Comparison of ENCODE assay signal across 36 cellular contexts in genomic region chr9:136156216-136157120, GRCh38. TPM values are rescaled to one million over a fixed set of nuclear protein-coding genes. Genes with fewer than 3 reads are reported as not detected.
"Had no signal": no experiment of that assay in that cellular context is flagged by ENCODE, and none has a peak within 500 bp of the region (broad histone marks: within the 10 kb centered on the region; RNA-seq: fewer than 3 reads in every experiment).

No MANE protein-coding gene starts in this region.

- H3K27ac ChIP-seq: colonic mucosa, esophagus squamous epithelium, ovary, suprapubic skin, transverse colon, upper lobe of right lung, vagina had no signal

- ATAC-seq: left lobe of liver; mucosa of descending colon; natural killer cell treated with Interleukin-12 subunit alpha and Interleukin-12 subunit beta and Interleukin-15 and Interleukin-18, amount 100 ng/mL, for 72 hours; sciatic nerve; stimulated activated naive CD8-positive, alpha-beta T cell treated with anti-CD3 and anti-CD28 coated beads, Interleukin-15, amount 100 ng/mL, for 72 hours; upper lobe of right lung had no signal

- H3K4me1 Mint-ChIP-seq: immature natural killer cell; naive B cell; stimulated activated naive CD8-positive, alpha-beta T cell treated with anti-CD3 and anti-CD28 coated beads, Interleukin-15, amount 100 ng/mL, for 72 hours had no signal

- H3K4me2 ChIP-seq: smooth muscle cell had no signal

- H3K9me3 Mint-ChIP-seq: dendritic cell treated with granulocyte-macrophage colony-stimulating factor and Interleukin-4, amounts not matched to agents 40 ng/mL and 50 ng/mL, for 4 days; endodermal cell; immature natural killer cell; mesothelial cell of epicardium; naive B cell; natural killer cell treated with Interleukin-12 subunit alpha and Interleukin-12 subunit beta and Interleukin-15 and Interleukin-18, amount 100 ng/mL, for 72 hours; stimulated activated naive CD8-positive, alpha-beta T cell treated with anti-CD3 and anti-CD28 coated beads, Interleukin-15, amount 100 ng/mL, for 72 hours had no signal

- H3K36me3 Mint-ChIP-seq: immature natural killer cell; mesothelial cell of epicardium; naive B cell; natural killer cell treated with Interleukin-12 subunit alpha and Interleukin-12 subunit beta and Interleukin-15 and Interleukin-18, amount 100 ng/mL, for 72 hours had no signal

- H3K27ac Mint-ChIP-seq: dendritic cell treated with granulocyte-macrophage colony-stimulating factor and Interleukin-4, amounts not matched to agents 40 ng/mL and 50 ng/mL, for 4 days; endodermal cell; mesothelial cell of epicardium; natural killer cell treated with Interleukin-12 subunit alpha and Interleukin-12 subunit beta and Interleukin-15 and Interleukin-18, amount 100 ng/mL, for 72 hours; stimulated activated naive CD8-positive, alpha-beta T cell treated with anti-CD3 and anti-CD28 coated beads, Interleukin-15, amount 100 ng/mL, for 72 hours had no signal

- H3K36me3 ChIP-seq: colonic mucosa, esophagus squamous epithelium, ovary, suprapubic skin, transverse colon, upper lobe of right lung, vagina had no signal

- H3K27me3 ChIP-seq: ovary, vagina had no signal

- H3K4me1 ChIP-seq: colonic mucosa, suprapubic skin, transverse colon, upper lobe of right lung, vagina had no signal

- H3K4me3 ChIP-seq: colonic mucosa, esophagus squamous epithelium, mucosa of descending colon, ovary, smooth muscle cell, suprapubic skin, transverse colon, upper lobe of right lung, vagina had no signal

- H3K9me3 ChIP-seq: colonic mucosa, esophagus squamous epithelium, mucosa of descending colon, ovary, suprapubic skin, transverse colon, upper lobe of right lung, vagina had no signal

- DNase-seq: colonic mucosa; effector CD8-positive, alpha-beta T cell; endodermal cell; esophagus squamous epithelium; foreskin melanocyte; glutamatergic neuron; hypothalamus; immature natural killer cell; islet precursor cell; mesenchymal stem cell; naive B cell; occipital lobe; ovary; retina; stimulated activated CD4-positive, alpha-beta T cell treated with anti-CD3 and anti-CD28 coated beads, Interleukin-12 subunit alpha, Interleukin-12 subunit beta, amount 100 ng/mL, for 4 hours; stimulated activated CD4-positive, alpha-beta T cell treated with anti-CD3 and anti-CD28 coated beads, Interleukin-1b, Interleukin-23, amount 100 ng/mL, for 48 hours; stimulated activated CD4-positive, alpha-beta T cell treated with anti-CD3 and anti-CD28 coated beads, Interleukin-4, amount 100 ng/mL, for 1 hour; stimulated activated CD8-positive, alpha-beta memory T cell treated with anti-CD3 and anti-CD28 coated beads, Interleukin-4, amount 100 ng/mL, for 48 hours; stimulated activated naive CD4-positive, alpha-beta T cell; stimulated activated naive CD8-positive, alpha-beta T cell treated with anti-CD3 and anti-CD28 coated beads, Interleukin-15, amount 100 ng/mL, for 72 hours; transverse colon; upper lobe of right lung had no signal

- H3K4me3 Mint-ChIP-seq: dendritic cell treated with granulocyte-macrophage colony-stimulating factor and Interleukin-4, amounts not matched to agents 40 ng/mL and 50 ng/mL, for 4 days; endodermal cell; immature natural killer cell; mesothelial cell of epicardium; naive B cell; natural killer cell treated with Interleukin-12 subunit alpha and Interleukin-12 subunit beta and Interleukin-15 and Interleukin-18, amount 100 ng/mL, for 72 hours; stimulated activated naive CD8-positive, alpha-beta T cell treated with anti-CD3 and anti-CD28 coated beads, Interleukin-15, amount 100 ng/mL, for 72 hours had no signal

RNA-seq across cellular contexts. Expression of gene LHX3, which starts 48.5 kb away (rescaled TPM):
- total RNA-seq: chondrocyte, colonic mucosa, endodermal cell, epithelial cell of proximal tubule, esophagus squamous epithelium, left lobe of liver, lung microvascular endothelial cell, mesothelial cell of epicardium, mucosa of descending colon, occipital lobe, ovary, posterior vena cava, pulmonary artery endothelial cell, sciatic nerve, smooth muscle cell, transverse colon, upper lobe of right lung, vagina had no signal
- polyA plus RNA-seq: immature natural killer cell, ovary, smooth muscle cell had no signal
